20 cellular contexts compared by ENCODE assay signal in genomic region chr18:5059540-5060032, GRCh38.
A peak's percentile ranks its signal among the peaks of the same experiment; 100 is the strongest.
DNase-seq lines count a peak whose midpoint lies in the region; ATAC-seq and TF ChIP-seq lines count a peak whose summit lies in the region.
"Had no signal": no experiment of that assay in that cellular context is flagged by ENCODE, and none has a peak within 500 bp of the region (broad histone marks: within the 10 kb centered on the region; RNA-seq: fewer than 3 reads in every experiment).

No MANE protein-coding gene starts in this region.

- TF ChIP-seq CTCF in OCI-LY3 (IDR thresholded peaks at IDR 0.05; ENCODE audit: low read depth, low read length) (no peak), glutamatergic neuron (IDR thresholded peaks at IDR 0.05; ENCODE audit: partially characterized antibody, unreplicated experiment) (no peak), brain microvascular endothelial cell (IDR thresholded peaks at IDR 0.05; ENCODE audit: low read depth, low read length, missing control alignments) (no peak)

- ATAC-seq in GM18858 (IDR thresholded peaks at IDR 0.05; ENCODE audit: unreplicated experiment): no peak

- H3K4me2 ChIP-seq in BLaER1 treated with 17β-estradiol and CSF1 and Interleukin-3, amounts not matched to agents 10 nM and 100 nM: peak overlapping the region; percentile 57 to 83 (median 70)
- H3K4me2 ChIP-seq in OCI-LY3 (ENCODE audit: low read length): peak overlapping the region; percentile 59; the same call in 1 of the 2 replicates

- peaks cover 14 to 28% (median 20%) of the 10 kb centered on the region in 10 experiments for H3K4me1 ChIP-seq in BLaER1 treated with 17β-estradiol and CSF1 and Interleukin-3, amounts not matched to agents 10 nM and 100 nM
- H3K4me1 ChIP-seq in OCI-LY3 (ENCODE audit: low read length): peaks cover 16% of the 10 kb centered on the region
- H3K4me1 ChIP-seq: esophagus muscularis mucosa, gastrocnemius medialis, tibial artery had no signal

- H2AFZ ChIP-seq in OCI-LY3 (ENCODE audit: low read depth, low read length): peak overlapping the region; percentile 67; the same call in 1 of the 2 replicates

- in situ Hi-C loops in brain microvascular endothelial cell (cut with HindIII; ENCODE audit: low pct_ligation_motif_present, low sequenced_read_pairs): no loop called here

- DNase-seq in DMS 273 treated with DMSO at 0.1 percent for 48 hours (lab: John Stamatoyannopoulos, UW) (peak; percentile 90), glutamatergic neuron (no peak), LoVo (ENCODE audit: low spot score) (no peak), brain microvascular endothelial cell (no peak)
- DNase-seq: activated T-cell treated with anti-CD3 and anti-CD28 coated beads, Interleukin-2, amount 50 U/mL, for 4 hours; effector memory CD4-positive, alpha-beta T cell; lower lobe of right lung; NCI-H1092; NCI-H2081; NCI-H510A; RPMI8226; stimulated activated CD4-positive, alpha-beta T cell treated with anti-CD3 and anti-CD28 coated beads, Interleukin-4, amount 100 ng/mL, for 1 hour; stimulated activated naive CD4-positive, alpha-beta T cell treated with Interleukin-2 at 50 U/mL for 16 hours; tibial artery had no signal

- H3K36me3 Mint-ChIP-seq in glutamatergic neuron (ENCODE audit: unreplicated experiment): no peaks in the 10 kb centered on the region
- H3K36me3 Mint-ChIP-seq: activated naive CD4-positive, alpha-beta T cell treated with anti-CD3 and anti-CD28 coated beads, Interleukin-2, amount 50 U/mL, for 72 hours had no signal

- no peak overlapping the region for H3K4me3 Mint-ChIP-seq in glutamatergic neuron (ENCODE audit: unreplicated experiment)

- peak overlapping the region in 5 of 10 experiments; percentile 29 to 57 (median 35); a peak in 4 of 20 replicates for H3K4me3 ChIP-seq in BLaER1 treated with 17β-estradiol and CSF1 and Interleukin-3, amounts not matched to agents 10 nM and 100 nM
- H3K4me3 ChIP-seq in OCI-LY3 (ENCODE audit: low read length) (no peak overlapping the region), brain microvascular endothelial cell (ENCODE audit: low read depth, low read length) (no peak overlapping the region)
- H3K4me3 ChIP-seq: esophagus muscularis mucosa, gastrocnemius medialis, lower lobe of right lung, tibial artery had no signal

- H3K9me3 ChIP-seq in BLaER1 treated with 17β-estradiol and CSF1 and Interleukin-3, amounts not matched to agents 10 nM and 100 nM (replicated peaks in 1 of 11): no peaks in the 10 kb centered on the region
- H3K9me3 ChIP-seq in OCI-LY3 (ENCODE audit: insufficient read depth, low read length): no peaks in the 10 kb centered on the region
- H3K9me3 ChIP-seq: esophagus muscularis mucosa, gastrocnemius medialis, lower lobe of right lung, tibial artery had no signal

- peaks cover 2% of the 10 kb centered on the region for H3K9me3 Mint-ChIP-seq in glutamatergic neuron (ENCODE audit: unreplicated experiment)
- H3K9me3 Mint-ChIP-seq: activated naive CD4-positive, alpha-beta T cell treated with anti-CD3 and anti-CD28 coated beads, Interleukin-2, amount 50 U/mL, for 72 hours; activated T-cell treated with anti-CD3 and anti-CD28 coated beads, Interleukin-2, amount 50 U/mL, for 4 hours had no signal

- no peaks in the 10 kb centered on the region for H4K20me1 ChIP-seq in BLaER1 treated with 17β-estradiol and CSF1 and Interleukin-3, amounts not matched to agents 10 nM and 100 nM
- H4K20me1 ChIP-seq in OCI-LY3 (ENCODE audit: insufficient read depth, low read length): no peaks in the 10 kb centered on the region

- H3K4me1 Mint-ChIP-seq in glutamatergic neuron (ENCODE audit: low read depth, unreplicated experiment): peaks cover 9% of the 10 kb centered on the region

- H3K36me3 ChIP-seq in BLaER1 treated with 17β-estradiol and CSF1 and Interleukin-3, amounts not matched to agents 10 nM and 100 nM: no peaks in the 10 kb centered on the region
- no peaks in the 10 kb centered on the region for H3K36me3 ChIP-seq in OCI-LY3 (replicated peaks; ENCODE audit: low read depth, low read length)
- H3K36me3 ChIP-seq in brain microvascular endothelial cell (replicated peaks): no peaks in the 10 kb centered on the region
- H3K36me3 ChIP-seq: esophagus muscularis mucosa, gastrocnemius medialis, lower lobe of right lung, tibial artery had no signal

- H3K27me3 ChIP-seq in BLaER1 treated with 17β-estradiol and CSF1 and Interleukin-3, amounts not matched to agents 10 nM and 100 nM: no peaks in the 10 kb centered on the region
- peaks cover 3% of the 10 kb centered on the region; the same call in 1 of the 2 replicates for H3K27me3 ChIP-seq in OCI-LY3 (ENCODE audit: low read depth, low read length)
- H3K27me3 ChIP-seq in brain microvascular endothelial cell (replicated peaks): no peaks in the 10 kb centered on the region
- H3K27me3 ChIP-seq: gastrocnemius medialis, tibial artery had no signal

- H3K27me3 Mint-ChIP-seq in glutamatergic neuron (ENCODE audit: unreplicated experiment): no peaks in the 10 kb centered on the region

- H3K79me2 ChIP-seq in OCI-LY3 (ENCODE audit: low read length): no peaks in the 10 kb centered on the region

- peak overlapping the region; percentile 15 to 74 (median 61); a peak in 17 of 22 replicates for H3K27ac ChIP-seq in BLaER1 treated with 17β-estradiol and CSF1 and Interleukin-3, amounts not matched to agents 10 nM and 100 nM
- H3K27ac ChIP-seq in OCI-LY3 (ENCODE audit: low read length): no peak overlapping the region
- H3K27ac ChIP-seq in brain microvascular endothelial cell: no peak overlapping the region
- H3K27ac ChIP-seq: lower lobe of right lung, tibial artery had no signal

- H3K27ac Mint-ChIP-seq in glutamatergic neuron (ENCODE audit: unreplicated experiment): peak overlapping the region; percentile 69
- H3K27ac Mint-ChIP-seq: activated naive CD4-positive, alpha-beta T cell treated with anti-CD3 and anti-CD28 coated beads, Interleukin-2, amount 50 U/mL, for 72 hours had no signal

- peak overlapping the region in 5 of 11 experiments; percentile 20 to 58 (median 29); a peak in 5 of 22 replicates for H3K9ac ChIP-seq in BLaER1 treated with 17β-estradiol and CSF1 and Interleukin-3, amounts not matched to agents 10 nM and 100 nM
- no peak overlapping the region for H3K9ac ChIP-seq in OCI-LY3 (ENCODE audit: low read length)

Comparison
In these comparisons a context has a peak if more than half of its experiments do, and no peak if none do; other contexts are left out.
1. H3K27ac ChIP-seq: peak in BLaER1 treated with 17β-estradiol and CSF1 and Interleukin-3, amounts not matched to agents 10 nM and 100 nM (11 of 11); none in OCI-LY3 (single experiment) and brain microvascular endothelial cell (single experiment).